ENCODE assay signal across 17 cellular contexts in the genomic region with DNA sequence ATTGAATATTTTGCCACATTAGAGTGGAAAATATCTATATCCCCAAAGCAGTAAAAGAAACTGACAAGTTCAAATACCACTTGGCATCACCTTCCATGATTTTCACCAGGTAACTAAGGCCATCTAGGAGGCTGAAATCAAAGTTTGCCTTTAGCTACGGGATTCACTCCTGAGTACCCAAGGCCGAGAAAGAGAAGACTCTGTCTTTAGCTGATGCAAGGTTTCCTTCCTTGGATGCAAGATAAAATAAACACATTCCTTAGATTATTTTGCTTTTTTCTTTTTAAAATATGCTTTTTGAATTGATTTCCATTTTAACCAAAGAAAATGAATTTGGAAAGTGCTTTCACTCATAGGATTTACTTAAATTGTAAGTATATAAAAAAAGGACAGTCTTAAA.
DNase-seq lines count a peak whose midpoint lies in the region; ATAC-seq and TF ChIP-seq lines count a peak whose summit lies in the region.
"Had no signal": no experiment of that assay in that cellular context is flagged by ENCODE, and none has a peak within 500 bp of the region (broad histone marks: within the 10 kb centered on the region; RNA-seq: fewer than 3 reads in every experiment).

No MANE protein-coding gene starts in this region.

- no peak overlapping the region for H3K4me3 Mint-ChIP-seq in activated naive CD8-positive, alpha-beta T cell treated with anti-CD3 and anti-CD28 coated beads for 36 hours
- H3K4me3 Mint-ChIP-seq: B cell; CD4-positive, alpha-beta memory T cell had no signal

- H3K36me3 Mint-ChIP-seq in activated naive CD8-positive, alpha-beta T cell treated with anti-CD3 and anti-CD28 coated beads for 36 hours, result no peaks in the 10 kb centered on the region
- H3K36me3 Mint-ChIP-seq: CD4-positive, alpha-beta memory T cell had no signal

- H3K27ac ChIP-seq in esophagus muscularis mucosa (replicated peaks in 1 of 4), result no peak overlapping the region

- no peak for TF ChIP-seq EP300 in esophagus muscularis mucosa (IDR thresholded peaks at IDR 0.05)

- H3K4me1 ChIP-seq in adipocyte (ENCODE audit: control insufficient read depth, insufficient read depth, low read length) (peaks cover 15% of the 10 kb centered on the region), esophagus muscularis mucosa (no peaks in the 10 kb centered on the region)

- H3K27me3 Mint-ChIP-seq in activated naive CD8-positive, alpha-beta T cell treated with anti-CD3 and anti-CD28 coated beads for 36 hours, result no peaks in the 10 kb centered on the region

- H3K27me3 ChIP-seq in adipocyte (replicated peaks; ENCODE audit: control insufficient read depth, insufficient read depth, low read length), result no peaks in the 10 kb centered on the region
- no peaks in the 10 kb centered on the region for H3K27me3 ChIP-seq in esophagus muscularis mucosa

- no peak overlapping the region for H3K27ac Mint-ChIP-seq in activated naive CD8-positive, alpha-beta T cell treated with anti-CD3 and anti-CD28 coated beads for 36 hours
- H3K27ac Mint-ChIP-seq: B cell; CD4-positive, alpha-beta memory T cell had no signal

- H3K4me3 ChIP-seq in adipocyte (ENCODE audit: low read length) (no peak overlapping the region), esophagus muscularis mucosa (no peak overlapping the region)
- H3K4me3 ChIP-seq: HAP-1 had no signal

- H3K36me3 ChIP-seq in adipocyte (ENCODE audit: control insufficient read depth, insufficient read depth, low read length, severe bottlenecking) (no peaks in the 10 kb centered on the region), esophagus muscularis mucosa (no peaks in the 10 kb centered on the region)
- H3K36me3 ChIP-seq: HAP-1 had no signal

- H3K9me3 ChIP-seq in adipocyte (ENCODE audit: control insufficient read depth, low read length) (no peaks in the 10 kb centered on the region), esophagus muscularis mucosa (peaks cover 0 to 15% (median 11%) of the 10 kb centered on the region in 4 donors)
- H3K9me3 ChIP-seq: HAP-1 had no signal

- ATAC-seq in HG02571 (IDR thresholded peaks at IDR 0.05; ENCODE audit: unreplicated experiment), result no peak
- ATAC-seq in HG03139 (IDR thresholded peaks at IDR 0.05; ENCODE audit: unreplicated experiment), result no peak

- no peak for TF ChIP-seq POLR2A in esophagus muscularis mucosa (IDR thresholded peaks at IDR 0.05; ENCODE audit: low read depth)

- H3K4me1 Mint-ChIP-seq in activated naive CD8-positive, alpha-beta T cell treated with anti-CD3 and anti-CD28 coated beads for 36 hours, result no peaks in the 10 kb centered on the region
- H3K4me1 Mint-ChIP-seq: CD4-positive, alpha-beta memory T cell had no signal

- intact Hi-C loops in esophagus muscularis mucosa (cut with DNase I), result no loop called here

- peaks cover 6% of the 10 kb centered on the region for H3K9me3 Mint-ChIP-seq in activated naive CD8-positive, alpha-beta T cell treated with anti-CD3 and anti-CD28 coated beads for 36 hours

- no peak for TF ChIP-seq CTCF in esophagus muscularis mucosa (IDR thresholded peaks at IDR 0.05)

- peak; percentile 20 for DNase-seq in GM03348 (ENCODE audit: low spot score)
- DNase-seq in adipocyte (ENCODE audit: low read depth), result peak; percentile 59
- peak; percentile 34 for DNase-seq in esophagus muscularis mucosa (ENCODE audit: extremely low spot score)
- no peak for DNase-seq in NCI-H2081 treated with DMSO at 0.1 percent for 48 hours (lab: John Stamatoyannopoulos, UW)
- no peak for DNase-seq in activated naive CD8-positive, alpha-beta T cell treated with anti-CD3 and anti-CD28 coated beads for 36 hours
- DNase-seq: ACHN; C1 segment of cervical spinal cord; CD4-positive, alpha-beta memory T cell; DMS153; DMS79 treated with DMSO at 0.1 percent for 48 hours; GDM1; Kasumi-1; KBM-7 had no signal

- H3K9ac ChIP-seq in adipocyte (ENCODE audit: low read length), result no peak overlapping the region

- 78% methylated on average over 2 of the region's 2 CpGs for WGBS in esophagus muscularis mucosa

Comparison
In these comparisons a context has a peak if more than half of its experiments do, and no peak if none do; other contexts are left out.
1. DNase-seq: peak in GM03348 (single experiment), adipocyte (single experiment) and esophagus muscularis mucosa (single experiment); none in NCI-H2081 treated with DMSO at 0.1 percent for 48 hours (single experiment) and activated naive CD8-positive, alpha-beta T cell treated with anti-CD3 and anti-CD28 coated beads for 36 hours (single experiment).